In the genomic region with DNA sequence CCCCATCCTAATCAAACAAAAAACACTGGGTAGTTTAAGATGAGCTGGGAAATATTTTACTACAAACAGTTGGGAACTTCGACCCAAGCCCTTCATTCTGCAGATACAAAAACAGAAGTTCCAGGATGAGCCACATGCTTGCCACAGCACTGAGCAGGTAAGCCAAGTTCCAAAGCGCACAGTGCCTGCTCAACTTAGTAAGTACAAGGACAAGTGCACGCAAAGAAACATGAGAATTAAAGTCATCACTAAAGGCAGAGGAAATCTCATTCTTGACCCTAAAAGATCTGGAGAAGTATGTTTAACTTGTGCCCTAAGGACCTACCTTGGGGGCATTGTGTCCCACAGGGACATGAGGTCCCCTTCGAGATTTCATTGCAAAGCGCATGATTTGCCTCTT, we compare ENCODE assay signal across 8 cellular contexts. TPM values are rescaled to one million over a fixed set of nuclear protein-coding genes. Genes with fewer than 3 reads are reported as not detected.
DNase-seq lines count a peak whose midpoint lies in the region; ATAC-seq and TF ChIP-seq lines count a peak whose summit lies in the region.

No MANE protein-coding gene starts in this region.

- no peak for TF ChIP-seq CTCF in left ventricle myocardium inferior (IDR thresholded peaks at IDR 0.05; ENCODE audit: borderline replicate concordance)
- TF ChIP-seq CTCF in foreskin keratinocyte (conservative IDR thresholded peaks at IDR 0.05): no peak

- H3K4me3 ChIP-seq in left ventricle myocardium inferior: peak overlapping the region; percentile 87

- H3K27me3 Mint-ChIP-seq in T-helper 2 cell treated with Interferon-gamma antibody and Interleukin-4, amounts not matched to agents 5 μg/mL and 100 μg/mL, for 36 hours (ENCODE audit: low read depth): no peaks in the 10 kb centered on the region

- no peaks in the 10 kb centered on the region for H3K27me3 ChIP-seq in left ventricle myocardium inferior (ENCODE audit: low read depth)
- no peaks in the 10 kb centered on the region for H3K27me3 ChIP-seq in foreskin keratinocyte

- DNase-seq in left ventricle myocardium inferior: no peak
- no peak for DNase-seq in cardiac septum (ENCODE audit: low spot score)
- DNase-seq in T-helper 2 cell treated with Interferon-gamma antibody and Interleukin-4, amounts not matched to agents 5 μg/mL and 100 μg/mL, for 36 hours (ENCODE audit: low spot score): no peak
- peak in 1 of 2 donors; percentile 6 for DNase-seq in foreskin keratinocyte
- peak; percentile 3 for DNase-seq in putamen (ENCODE audit: low spot score)
- DNase-seq in activated gamma-delta T cell (lab: John Stamatoyannopoulos, UW): no peak

- H3K4me3 Mint-ChIP-seq in T-helper 2 cell treated with Interferon-gamma antibody and Interleukin-4, amounts not matched to agents 5 μg/mL and 100 μg/mL, for 36 hours: peak overlapping the region; percentile 90

- no peak for ATAC-seq in foreskin keratinocyte
- no peak for ATAC-seq in HG03196 (IDR thresholded peaks at IDR 0.05; ENCODE audit: unreplicated experiment)
- ATAC-seq in HG03432 (IDR thresholded peaks at IDR 0.05; ENCODE audit: unreplicated experiment): no peak

- peaks cover 29% of the 10 kb centered on the region for H3K36me3 ChIP-seq in left ventricle myocardium inferior

- peaks cover 8% of the 10 kb centered on the region for H3K9me3 Mint-ChIP-seq in T-helper 2 cell treated with Interferon-gamma antibody and Interleukin-4, amounts not matched to agents 5 μg/mL and 100 μg/mL, for 36 hours

- H3K4me1 ChIP-seq in left ventricle myocardium inferior (peaks cover 71% of the 10 kb centered on the region), foreskin keratinocyte (peaks cover 16% of the 10 kb centered on the region)

- peaks cover 49% of the 10 kb centered on the region for H3K4me1 Mint-ChIP-seq in T-helper 2 cell treated with Interferon-gamma antibody and Interleukin-4, amounts not matched to agents 5 μg/mL and 100 μg/mL, for 36 hours (ENCODE audit: low read depth)

- peak overlapping the region; percentile 96 for H3K27ac Mint-ChIP-seq in T-helper 2 cell treated with Interferon-gamma antibody and Interleukin-4, amounts not matched to agents 5 μg/mL and 100 μg/mL, for 36 hours

- peak overlapping the region; percentile 98 for H3K27ac ChIP-seq in left ventricle myocardium inferior (replicated peaks)
- H3K27ac ChIP-seq in foreskin keratinocyte: peak overlapping the region; percentile 91

- H3K9me3 ChIP-seq in left ventricle myocardium inferior (replicated peaks): no peaks in the 10 kb centered on the region

- intact Hi-C loops in left ventricle myocardium inferior (cut with micrococcal nuclease) (no loop called here), cardiac septum (cut with DNase I) (no loop called here)

- peaks cover 52% of the 10 kb centered on the region for H3K36me3 Mint-ChIP-seq in T-helper 2 cell treated with Interferon-gamma antibody and Interleukin-4, amounts not matched to agents 5 μg/mL and 100 μg/mL, for 36 hours (ENCODE audit: low read depth)

RNA-seq across cellular contexts. Expression of a gene that starts 1.2 kb away (rescaled TPM):
- 101 TPM for total RNA-seq in left ventricle myocardium inferior
- total RNA-seq in cardiac septum: 111 TPM
- 107 and 122 TPM in 2 replicates for total RNA-seq in foreskin keratinocyte
- 79.5 and 90.4 TPM in 2 replicates for polyA plus RNA-seq in foreskin keratinocyte

RNA-seq across cellular contexts. Expression of a gene that starts 13.4 kb away (rescaled TPM):
- not detected for total RNA-seq in left ventricle myocardium inferior
- not detected for total RNA-seq in cardiac septum
- not detected in 2 replicates for total RNA-seq in foreskin keratinocyte
- polyA plus RNA-seq in foreskin keratinocyte: not detected in 2 replicates

RNA-seq across cellular contexts. Expression of a gene that starts 27.6 kb away (rescaled TPM):
- total RNA-seq in left ventricle myocardium inferior: 161 TPM
- total RNA-seq in cardiac septum: 364 TPM
- 529 and 545 TPM in 2 replicates for total RNA-seq in foreskin keratinocyte
- 310 and 343 TPM in 2 replicates for polyA plus RNA-seq in foreskin keratinocyte

RNA-seq across cellular contexts. Expression of a gene that starts 52.9 kb away (rescaled TPM):
- total RNA-seq in left ventricle myocardium inferior: 178 TPM
- 132 TPM for total RNA-seq in cardiac septum
- total RNA-seq in foreskin keratinocyte: 132 and 142 TPM in 2 replicates
- 154 and 171 TPM in 2 replicates for polyA plus RNA-seq in foreskin keratinocyte
